ENCODE assay signal across 1 cellular context in genomic region chr6:116314218-116314617, GRCh38.
TF ChIP-seq lines count a peak whose summit lies in the region.

No MANE protein-coding gene starts in this region.

TF ChIP-seq in GM23338, 12 proteins besides CTCF, POLR2A, EP300 and RAD21:
- TF ChIP-seq EZH2 (IDR thresholded peaks at IDR 0.05; ENCODE audit: low read depth, unreplicated experiment) (no peak), ZNF114 (CRISPR knock-in tag; IDR thresholded peaks at IDR 0.05) (no peak), EZH2phosphoT487 (IDR thresholded peaks at IDR 0.05; ENCODE audit: unreplicated experiment) (no peak)
